Comparison of ENCODE assay signal across 1 cellular context in the genomic region with DNA sequence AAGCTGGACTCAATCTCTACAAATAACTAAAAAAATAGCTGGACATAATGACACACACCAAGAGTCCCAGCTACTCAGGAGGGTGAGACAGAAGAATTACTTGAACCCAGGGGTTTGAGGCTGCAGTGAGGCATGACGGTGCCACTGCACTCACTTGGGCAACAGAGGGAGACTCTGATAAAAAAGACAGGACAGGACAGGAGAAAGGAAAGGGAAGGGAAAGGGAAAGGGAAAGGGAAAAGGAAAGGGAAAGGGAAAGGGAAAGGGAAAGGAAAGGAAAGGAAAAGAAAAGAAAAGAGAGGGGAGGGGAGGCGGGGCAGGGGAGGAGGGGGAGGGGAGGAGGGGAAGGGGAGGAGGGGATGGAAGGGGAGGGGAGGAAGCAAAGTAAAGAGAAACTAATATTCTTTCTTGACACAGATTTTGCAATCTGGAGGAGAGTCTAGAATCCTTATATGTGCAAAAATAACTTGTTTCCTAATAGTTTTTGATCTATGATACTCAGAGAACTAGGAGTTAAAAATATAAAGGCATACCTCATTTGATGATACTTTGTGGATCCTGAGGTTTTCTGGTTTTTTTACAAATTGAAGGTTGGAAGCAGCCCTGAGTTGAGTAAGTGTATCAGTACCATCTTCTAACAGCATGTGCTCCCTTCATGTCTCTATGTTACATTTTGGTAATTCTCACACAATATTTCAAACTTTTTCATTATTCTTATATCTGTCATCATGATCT.
TF ChIP-seq lines count a peak whose summit lies in the region.

No MANE protein-coding gene starts in this region.

TF ChIP-seq in GM12878, 131 proteins besides CTCF, POLR2A, EP300 and RAD21:
- TF ChIP-seq PKNOX1 (IDR thresholded peaks at IDR 0.05) (peak; percentile 13; the same call in 1 of the 2 replicates), CBFB (IDR thresholded peaks at IDR 0.05; ENCODE audit: low read depth) (no peak), SMARCA5 (IDR thresholded peaks at IDR 0.05) (0 out of 2 replicates have a peak, but pooled peaks have one; percentile 48), HSF1 (IDR thresholded peaks at IDR 0.05; ENCODE audit: low read depth, low read length) (no peak), SKIL (IDR thresholded peaks at IDR 0.05; ENCODE audit: low read depth, poor library complexity, severe bottlenecking) (peak; percentile 21)
